ENCODE assay signal across 1 cellular context in genomic region chr17:74987418-74987908, GRCh38.
TF ChIP-seq lines count a peak whose summit lies in the region.

CDR2L (plus strand) TSS chr17:74987632; CDS start chr17:74988044, 412 bp downstream.

TF ChIP-seq in Ishikawa, 13 proteins besides CTCF, POLR2A, EP300 and RAD21 (continued from another document):
- TF ChIP-seq, protein P1, sequence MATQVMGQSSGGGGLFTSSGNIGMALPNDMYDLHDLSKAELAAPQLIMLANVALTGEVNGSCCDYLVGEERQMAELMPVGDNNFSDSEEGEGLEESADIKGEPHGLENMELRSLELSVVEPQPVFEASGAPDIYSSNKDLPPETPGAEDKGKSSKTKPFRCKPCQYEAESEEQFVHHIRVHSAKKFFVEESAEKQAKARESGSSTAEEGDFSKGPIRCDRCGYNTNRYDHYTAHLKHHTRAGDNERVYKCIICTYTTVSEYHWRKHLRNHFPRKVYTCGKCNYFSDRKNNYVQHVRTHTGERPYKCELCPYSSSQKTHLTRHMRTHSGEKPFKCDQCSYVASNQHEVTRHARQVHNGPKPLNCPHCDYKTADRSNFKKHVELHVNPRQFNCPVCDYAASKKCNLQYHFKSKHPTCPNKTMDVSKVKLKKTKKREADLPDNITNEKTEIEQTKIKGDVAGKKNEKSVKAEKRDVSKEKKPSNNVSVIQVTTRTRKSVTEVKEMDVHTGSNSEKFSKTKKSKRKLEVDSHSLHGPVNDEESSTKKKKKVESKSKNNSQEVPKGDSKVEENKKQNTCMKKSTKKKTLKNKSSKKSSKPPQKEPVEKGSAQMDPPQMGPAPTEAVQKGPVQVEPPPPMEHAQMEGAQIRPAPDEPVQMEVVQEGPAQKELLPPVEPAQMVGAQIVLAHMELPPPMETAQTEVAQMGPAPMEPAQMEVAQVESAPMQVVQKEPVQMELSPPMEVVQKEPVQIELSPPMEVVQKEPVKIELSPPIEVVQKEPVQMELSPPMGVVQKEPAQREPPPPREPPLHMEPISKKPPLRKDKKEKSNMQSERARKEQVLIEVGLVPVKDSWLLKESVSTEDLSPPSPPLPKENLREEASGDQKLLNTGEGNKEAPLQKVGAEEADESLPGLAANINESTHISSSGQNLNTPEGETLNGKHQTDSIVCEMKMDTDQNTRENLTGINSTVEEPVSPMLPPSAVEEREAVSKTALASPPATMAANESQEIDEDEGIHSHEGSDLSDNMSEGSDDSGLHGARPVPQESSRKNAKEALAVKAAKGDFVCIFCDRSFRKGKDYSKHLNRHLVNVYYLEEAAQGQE (IDR thresholded peaks at IDR 0.05; ENCODE audit: low read depth), result no peak
- TF ChIP-seq FOXM1 (IDR thresholded peaks at IDR 0.05; ENCODE audit: borderline replicate concordance, low read depth), result no peak
